In the genomic region with DNA sequence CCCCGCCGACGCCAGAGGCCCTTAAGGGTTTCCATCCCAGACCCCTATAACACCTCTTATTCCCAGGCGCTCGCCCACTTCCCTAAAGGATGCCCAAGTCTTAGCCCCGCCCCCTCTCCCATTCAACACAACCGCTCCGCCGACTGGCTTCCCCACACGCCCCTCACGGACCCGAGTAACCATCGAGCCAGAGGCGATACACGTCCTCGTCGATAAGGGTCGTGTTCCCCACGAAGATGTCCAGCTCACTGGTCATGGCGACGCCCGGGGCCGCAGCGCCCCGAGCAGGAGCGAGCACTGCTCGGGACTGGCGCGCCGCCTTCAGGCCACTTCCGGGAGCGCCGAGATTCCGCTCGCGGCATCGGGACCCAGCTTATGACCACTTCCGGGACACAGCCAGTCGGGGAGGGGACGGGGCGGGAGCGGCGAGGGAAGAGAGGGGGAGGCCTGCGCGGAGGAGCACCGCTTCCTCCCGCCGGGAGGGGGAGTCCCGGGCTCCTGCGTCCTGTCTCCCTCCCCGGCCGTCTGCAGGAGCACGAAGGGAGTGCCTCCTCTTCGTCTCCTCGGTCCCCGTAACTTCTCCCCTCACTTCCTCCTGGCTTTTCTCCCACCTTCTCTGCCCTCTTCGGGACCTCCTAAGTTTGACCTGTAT, we compare ENCODE assay signal across 1 cellular context.
A peak's percentile ranks its signal among the peaks of the same experiment; 100 is the strongest.
TF ChIP-seq lines count a peak whose summit lies in the region.

Gene FIBP, minus strand, starts transcription at position 309 of the 652 bp plus-strand sequence. Its CDS starts 53 bp downstream, at position 256.

TF ChIP-seq in K562, 482 proteins besides CTCF, POLR2A, EP300 and RAD21 (continued from another document and continues in another):
- TF ChIP-seq CHD7 (IDR thresholded peaks at IDR 0.05; ENCODE audit: low read depth, low read length) (no peak), KAT2B (IDR thresholded peaks at IDR 0.05; ENCODE audit: low read depth, low read length) (peak; percentile 37), TRIM28 (IDR thresholded peaks at IDR 0.05) (no peak), ZFP1 (CRISPR knock-in tag; IDR thresholded peaks at IDR 0.05) (no peak), THRA (IDR thresholded peaks at IDR 0.05) (no peak), ZKSCAN8 (CRISPR knock-in tag; IDR thresholded peaks at IDR 0.05) (no peak), GATAD2A (IDR thresholded peaks at IDR 0.05) (0 out of 2 replicates have a peak, but pooled peaks have one; percentile 37), RBM17 (IDR thresholded peaks at IDR 0.05; ENCODE audit: borderline replicate concordance, low read depth, low read length) (no peak), SIN3A (IDR thresholded peaks at IDR 0.05; ENCODE audit: borderline replicate concordance in 2 of 2, control insufficient read depth in 1 of 2, low read depth in 2 of 2, low read length in 2 of 2) (peak; percentile 62 to 85; a peak in 2 of 4 replicates), DMBX1 (CRISPR knock-in tag; IDR thresholded peaks at IDR 0.05; ENCODE audit: borderline replicate concordance) (no peak), ZFP30 (CRISPR knock-in tag; IDR thresholded peaks at IDR 0.05; ENCODE audit: borderline replicate concordance) (no peak), ZNF444 (CRISPR knock-in tag; IDR thresholded peaks at IDR 0.05) (no peak), USF2 (CRISPR knock-in tag; IDR thresholded peaks at IDR 0.05) (no peak), HIVEP1 (CRISPR knock-in tag; IDR thresholded peaks at IDR 0.05) (no peak), MCM7 (IDR thresholded peaks at IDR 0.05) (no peak), HMG20B (CRISPR knock-in tag; IDR thresholded peaks at IDR 0.05) (no peak), ZNF239 (CRISPR knock-in tag; IDR thresholded peaks at IDR 0.05) (no peak), FOXA3 (CRISPR knock-in tag; conservative IDR thresholded peaks at IDR 0.05 in 1 of 2, IDR thresholded peaks at IDR 0.05 in 1 of 2) (no peak), MAX (CRISPR knock-in tag; IDR thresholded peaks at IDR 0.05) (no peak; the same call in 1 of the 2 replicates), KLF13 (tag; IDR thresholded peaks at IDR 0.05; ENCODE audit: borderline replicate concordance, low read depth) (0 out of 2 replicates have a peak, but pooled peaks have one; percentile 13), ZC3H8 (IDR thresholded peaks at IDR 0.05) (no peak), TAF9B (IDR thresholded peaks at IDR 0.05; ENCODE audit: partially characterized antibody) (no peak), TAL1 (IDR thresholded peaks at IDR 0.05) (no peak), TEAD2 (tag; IDR thresholded peaks at IDR 0.05) (no peak)
- TF ChIP-seq, protein P1, sequence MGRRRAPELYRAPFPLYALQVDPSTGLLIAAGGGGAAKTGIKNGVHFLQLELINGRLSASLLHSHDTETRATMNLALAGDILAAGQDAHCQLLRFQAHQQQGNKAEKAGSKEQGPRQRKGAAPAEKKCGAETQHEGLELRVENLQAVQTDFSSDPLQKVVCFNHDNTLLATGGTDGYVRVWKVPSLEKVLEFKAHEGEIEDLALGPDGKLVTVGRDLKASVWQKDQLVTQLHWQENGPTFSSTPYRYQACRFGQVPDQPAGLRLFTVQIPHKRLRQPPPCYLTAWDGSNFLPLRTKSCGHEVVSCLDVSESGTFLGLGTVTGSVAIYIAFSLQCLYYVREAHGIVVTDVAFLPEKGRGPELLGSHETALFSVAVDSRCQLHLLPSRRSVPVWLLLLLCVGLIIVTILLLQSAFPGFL (CRISPR knock-in tag; IDR thresholded peaks at IDR 0.05), result 0 out of 2 replicates have a peak, but pooled peaks have one; percentile 94
- TF ChIP-seq, protein P2, sequence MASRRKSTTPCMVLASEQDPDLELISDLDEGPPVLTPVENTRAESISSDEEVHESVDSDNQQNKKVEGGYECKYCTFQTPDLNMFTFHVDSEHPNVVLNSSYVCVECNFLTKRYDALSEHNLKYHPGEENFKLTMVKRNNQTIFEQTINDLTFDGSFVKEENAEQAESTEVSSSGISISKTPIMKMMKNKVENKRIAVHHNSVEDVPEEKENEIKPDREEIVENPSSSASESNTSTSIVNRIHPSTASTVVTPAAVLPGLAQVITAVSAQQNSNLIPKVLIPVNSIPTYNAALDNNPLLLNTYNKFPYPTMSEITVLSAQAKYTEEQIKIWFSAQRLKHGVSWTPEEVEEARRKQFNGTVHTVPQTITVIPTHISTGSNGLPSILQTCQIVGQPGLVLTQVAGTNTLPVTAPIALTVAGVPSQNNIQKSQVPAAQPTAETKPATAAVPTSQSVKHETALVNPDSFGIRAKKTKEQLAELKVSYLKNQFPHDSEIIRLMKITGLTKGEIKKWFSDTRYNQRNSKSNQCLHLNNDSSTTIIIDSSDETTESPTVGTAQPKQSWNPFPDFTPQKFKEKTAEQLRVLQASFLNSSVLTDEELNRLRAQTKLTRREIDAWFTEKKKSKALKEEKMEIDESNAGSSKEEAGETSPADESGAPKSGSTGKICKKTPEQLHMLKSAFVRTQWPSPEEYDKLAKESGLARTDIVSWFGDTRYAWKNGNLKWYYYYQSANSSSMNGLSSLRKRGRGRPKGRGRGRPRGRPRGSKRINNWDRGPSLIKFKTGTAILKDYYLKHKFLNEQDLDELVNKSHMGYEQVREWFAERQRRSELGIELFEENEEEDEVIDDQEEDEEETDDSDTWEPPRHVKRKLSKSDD (conservative IDR thresholded peaks at IDR 0.05; ENCODE audit: low read length), result no peak
- TF ChIP-seq, protein P3, sequence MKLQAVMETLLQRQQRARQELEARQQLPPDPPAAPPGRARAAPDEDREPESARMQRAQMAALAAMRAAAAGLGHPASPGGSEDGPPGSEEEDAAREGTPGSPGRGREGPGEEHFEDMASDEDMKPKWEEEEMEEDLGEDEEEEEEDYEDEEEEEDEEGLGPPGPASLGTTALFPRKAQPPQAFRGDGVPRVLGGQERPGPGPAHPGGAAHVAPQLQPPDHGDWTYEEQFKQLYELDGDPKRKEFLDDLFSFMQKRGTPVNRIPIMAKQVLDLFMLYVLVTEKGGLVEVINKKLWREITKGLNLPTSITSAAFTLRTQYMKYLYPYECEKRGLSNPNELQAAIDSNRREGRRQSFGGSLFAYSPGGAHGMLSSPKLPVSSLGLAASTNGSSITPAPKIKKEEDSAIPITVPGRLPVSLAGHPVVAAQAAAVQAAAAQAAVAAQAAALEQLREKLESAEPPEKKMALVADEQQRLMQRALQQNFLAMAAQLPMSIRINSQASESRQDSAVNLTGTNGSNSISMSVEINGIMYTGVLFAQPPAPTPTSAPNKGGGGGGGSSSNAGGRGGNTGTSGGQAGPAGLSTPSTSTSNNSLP (IDR thresholded peaks at IDR 0.05; ENCODE audit: borderline replicate concordance, low read depth, low read length), result no peak
- TF ChIP-seq, protein P4, sequence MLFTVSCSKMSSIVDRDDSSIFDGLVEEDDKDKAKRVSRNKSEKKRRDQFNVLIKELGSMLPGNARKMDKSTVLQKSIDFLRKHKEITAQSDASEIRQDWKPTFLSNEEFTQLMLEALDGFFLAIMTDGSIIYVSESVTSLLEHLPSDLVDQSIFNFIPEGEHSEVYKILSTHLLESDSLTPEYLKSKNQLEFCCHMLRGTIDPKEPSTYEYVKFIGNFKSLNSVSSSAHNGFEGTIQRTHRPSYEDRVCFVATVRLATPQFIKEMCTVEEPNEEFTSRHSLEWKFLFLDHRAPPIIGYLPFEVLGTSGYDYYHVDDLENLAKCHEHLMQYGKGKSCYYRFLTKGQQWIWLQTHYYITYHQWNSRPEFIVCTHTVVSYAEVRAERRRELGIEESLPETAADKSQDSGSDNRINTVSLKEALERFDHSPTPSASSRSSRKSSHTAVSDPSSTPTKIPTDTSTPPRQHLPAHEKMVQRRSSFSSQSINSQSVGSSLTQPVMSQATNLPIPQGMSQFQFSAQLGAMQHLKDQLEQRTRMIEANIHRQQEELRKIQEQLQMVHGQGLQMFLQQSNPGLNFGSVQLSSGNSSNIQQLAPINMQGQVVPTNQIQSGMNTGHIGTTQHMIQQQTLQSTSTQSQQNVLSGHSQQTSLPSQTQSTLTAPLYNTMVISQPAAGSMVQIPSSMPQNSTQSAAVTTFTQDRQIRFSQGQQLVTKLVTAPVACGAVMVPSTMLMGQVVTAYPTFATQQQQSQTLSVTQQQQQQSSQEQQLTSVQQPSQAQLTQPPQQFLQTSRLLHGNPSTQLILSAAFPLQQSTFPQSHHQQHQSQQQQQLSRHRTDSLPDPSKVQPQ (CRISPR knock-in tag; IDR thresholded peaks at IDR 0.05; ENCODE audit: borderline replicate concordance), result no peak
